ENCODE assay signal across 8 cellular contexts in genomic region chr11:95231126-95231880, GRCh38. TPM values are rescaled to one million over a fixed set of nuclear protein-coding genes. Genes with fewer than 3 reads are reported as not detected.
A peak's percentile ranks its signal among the peaks of the same experiment; 100 is the strongest.
DNase-seq lines count a peak whose midpoint lies in the region; ATAC-seq and TF ChIP-seq lines count a peak whose summit lies in the region.

Gene SESN3 (minus strand): TSS chr11:95231202. CDS start chr11:95230860, 342 bp downstream.

- intact Hi-C loops in Right ventricle myocardium inferior (cut with DNase I): loop anchor here (5.0 kb wide), 4 partner anchors 79 to 476 kb away; partner anchors contain the start of gene SRSF8

- H3K36me3 Mint-ChIP-seq in activated naive CD8-positive, alpha-beta T cell treated with anti-CD3 and anti-CD28 coated beads, Interleukin-2, amount 10 ng/mL, durations not matched to agents 7 days and 5 days: peaks cover 6% of the 10 kb centered on the region
- H3K36me3 Mint-ChIP-seq in osteocyte (ENCODE audit: unreplicated experiment): no peaks in the 10 kb centered on the region

- no peaks in the 10 kb centered on the region for H3K9me3 Mint-ChIP-seq in activated naive CD8-positive, alpha-beta T cell treated with anti-CD3 and anti-CD28 coated beads, Interleukin-2, amount 10 ng/mL, durations not matched to agents 7 days and 5 days
- no peaks in the 10 kb centered on the region for H3K9me3 Mint-ChIP-seq in osteocyte (ENCODE audit: unreplicated experiment)

- H3K27me3 ChIP-seq in thoracic aorta (replicated peaks; ENCODE audit: insufficient read depth): no peaks in the 10 kb centered on the region

- DNase-seq in GM12864 (ENCODE audit: low read depth) (peak; percentile 95), NCI-H128 (lab: John Stamatoyannopoulos, UW; ENCODE audit: unreplicated experiment) (peak; percentile 96), SW 1271 (lab: John Stamatoyannopoulos, UW) (peak; percentile 99 to 100), Right ventricle myocardium inferior (ENCODE audit: missing footprints) (peak; percentile 99), osteocyte (ENCODE audit: extremely low spot score, unreplicated experiment) (peak; percentile 99), thoracic aorta (ENCODE audit: low spot score) (peak; percentile 93)
- peak; percentile 97 for DNase-seq in activated naive CD8-positive, alpha-beta T cell treated with anti-CD3 and anti-CD28 coated beads, Interleukin-2, amount 10 ng/mL, durations not matched to agents 7 days and 5 days

- H3K27ac Mint-ChIP-seq in activated naive CD8-positive, alpha-beta T cell treated with anti-CD3 and anti-CD28 coated beads, Interleukin-2, amount 10 ng/mL, durations not matched to agents 7 days and 5 days: peak within 1 kb of the TSS; percentile 84
- peak within 1 kb of the TSS; percentile 82 for H3K27ac Mint-ChIP-seq in osteocyte (ENCODE audit: unreplicated experiment)

- H3K36me3 ChIP-seq in thoracic aorta: no peaks in the 10 kb centered on the region

- peak within 1 kb of the TSS; percentile 62 for H3K4me3 ChIP-seq in GM12864 (ENCODE audit: low read depth, low read length)
- H3K4me3 ChIP-seq in thoracic aorta: peak within 1 kb of the TSS; percentile 97

- no peak within 1 kb of the TSS for H3K4me3 Mint-ChIP-seq in activated naive CD8-positive, alpha-beta T cell treated with anti-CD3 and anti-CD28 coated beads, Interleukin-2, amount 10 ng/mL, durations not matched to agents 7 days and 5 days
- H3K4me3 Mint-ChIP-seq in osteocyte (ENCODE audit: unreplicated experiment): peak within 1 kb of the TSS; percentile 97

- TF ChIP-seq CTCF in GM12864 (IDR thresholded peaks at IDR 0.05; ENCODE audit: low read depth, low read length, missing control alignments) (no peak), osteocyte (IDR thresholded peaks at IDR 0.05) (peak; percentile 34), thoracic aorta (IDR thresholded peaks at IDR 0.05) (no peak)

- POLR2A ChIA-PET in activated naive CD8-positive, alpha-beta T cell treated with anti-CD3 and anti-CD28 coated beads, Interleukin-2, amount 10 ng/mL, durations not matched to agents 7 days and 5 days (lab: Charles Lee): interaction anchor here (0.6 to 4.7 kb wide), 26 partner anchors 14 to 559 kb away, joined by 3 to 59 read pairs (median 4); partner anchors contain the start of genes CEP57, ENDOD1 and FAM76B

- H3K27me3 Mint-ChIP-seq in activated naive CD8-positive, alpha-beta T cell treated with anti-CD3 and anti-CD28 coated beads, Interleukin-2, amount 10 ng/mL, durations not matched to agents 7 days and 5 days: peaks cover 3% of the 10 kb centered on the region
- peaks cover 8% of the 10 kb centered on the region for H3K27me3 Mint-ChIP-seq in osteocyte (ENCODE audit: unreplicated experiment)

- peak within 1 kb of the TSS; percentile 84 to 95 for H3K27ac ChIP-seq in thoracic aorta

- ATAC-seq in HG02678 (IDR thresholded peaks at IDR 0.05; ENCODE audit: unreplicated experiment): peak; percentile 93
- ATAC-seq in activated naive CD8-positive, alpha-beta T cell treated with anti-CD3 and anti-CD28 coated beads, Interleukin-2, amount 10 ng/mL, durations not matched to agents 7 days and 5 days (ENCODE audit: low read depth): peak; percentile 96
- ATAC-seq in Right ventricle myocardium inferior: peak; percentile 98
- peak; percentile 100 for ATAC-seq in thoracic aorta (ENCODE audit: insufficient number of reproducible peaks, low FRiP score, low read depth)

- H3K9me3 ChIP-seq in thoracic aorta: no peaks in the 10 kb centered on the region

- H3K4me1 Mint-ChIP-seq in activated naive CD8-positive, alpha-beta T cell treated with anti-CD3 and anti-CD28 coated beads, Interleukin-2, amount 10 ng/mL, durations not matched to agents 7 days and 5 days: peaks cover 26% of the 10 kb centered on the region
- peaks cover 27% of the 10 kb centered on the region for H3K4me1 Mint-ChIP-seq in osteocyte (ENCODE audit: unreplicated experiment)

- peaks cover 28 to 30% of the 10 kb centered on the region in 2 donors for H3K4me1 ChIP-seq in thoracic aorta (ENCODE audit: control insufficient read depth in 1 of 2, low read depth in 2 of 2)

RNA-seq across cellular contexts. Expression of gene SESN3, which starts in this region (rescaled TPM):
- 10 to 100 TPM; 45.4 to 48.8 TPM for total RNA-seq in activated naive CD8-positive, alpha-beta T cell treated with anti-CD3 and anti-CD28 coated beads, Interleukin-2, amount 10 ng/mL, durations not matched to agents 7 days and 5 days
- 6.0 TPM for total RNA-seq in Right ventricle myocardium inferior
- 84.8 and 91.6 TPM in 2 replicates for total RNA-seq in osteocyte
- 10 to 100 TPM; 37.9 to 41.3 TPM for total RNA-seq in thoracic aorta

Comparison
In these comparisons a context has a peak if more than half of its experiments do, and no peak if none do; other contexts are left out.
1. Peak in every context shown above with its lines: DNase-seq, ATAC-seq, H3K4me3 ChIP-seq and H3K27ac ChIP-seq.